In the genomic region with DNA sequence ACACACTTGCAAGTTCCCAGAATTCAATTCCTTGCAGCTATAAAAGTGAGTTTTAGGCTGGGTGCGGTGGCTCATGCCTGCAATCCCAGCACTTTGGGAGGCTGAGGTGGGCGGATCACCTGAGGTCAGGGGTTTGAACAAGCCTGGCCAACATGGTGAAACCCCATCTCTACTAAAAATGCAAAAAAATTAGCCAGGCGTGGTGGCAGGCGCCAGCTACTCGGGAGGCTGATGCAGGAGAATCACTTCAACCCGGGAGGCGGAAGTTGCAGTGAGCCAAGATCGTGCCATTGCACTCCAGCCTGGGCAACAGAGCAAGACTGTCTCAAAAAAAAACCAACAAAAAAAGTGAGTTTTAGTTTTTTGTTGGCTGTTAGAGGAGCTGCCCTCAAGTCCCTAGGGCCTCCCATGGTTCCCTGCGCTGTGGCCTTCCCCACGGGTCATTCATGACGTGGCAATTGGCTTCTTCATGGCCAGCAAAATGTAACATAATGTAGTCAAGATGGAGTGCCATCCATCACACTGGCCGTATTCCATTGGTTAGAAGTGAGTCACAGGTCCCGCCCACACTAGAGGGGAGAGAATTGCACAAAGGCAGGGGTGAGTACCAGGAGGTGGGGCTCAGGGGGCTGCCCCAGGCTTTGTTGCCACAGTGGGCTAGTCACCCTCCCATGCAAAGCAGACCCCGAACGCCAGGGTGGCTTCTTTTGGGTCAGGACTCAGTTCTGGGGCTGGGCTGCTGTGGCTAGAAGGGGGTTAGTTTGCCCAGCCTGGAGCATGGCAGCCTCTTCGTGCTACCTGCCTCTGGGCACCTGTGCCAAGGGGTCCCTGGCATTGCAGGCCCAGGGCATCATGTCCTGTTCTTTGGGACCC, we compare ENCODE assay signal across 20 cellular contexts. TPM values are rescaled to one million over a fixed set of nuclear protein-coding genes. Genes with fewer than 3 reads are reported as not detected.
DNase-seq lines count a peak whose midpoint lies in the region; ATAC-seq lines count a peak whose summit lies in the region.
"Had no signal": no experiment of that assay in that cellular context is flagged by ENCODE, and none has a peak within 500 bp of the region (broad histone marks: within the 10 kb centered on the region; RNA-seq: fewer than 3 reads in every experiment).

No MANE protein-coding gene starts in this region.

- intact Hi-C loops in posterior vena cava (cut with DNase I): no loop called here

- no peak overlapping the region for H3K27ac Mint-ChIP-seq in naive thymus-derived CD8-positive, alpha-beta T cell
- H3K27ac Mint-ChIP-seq: activated CD4-positive, alpha-beta memory T cell treated with anti-CD3 and anti-CD28 coated beads, Interleukin-2, amount 10 ng/mL, durations not matched to agents 7 days and 5 days; activated naive CD4-positive, alpha-beta T cell treated with anti-CD3 and anti-CD28 coated beads for 36 hours; CD4-positive, CD25-positive, alpha-beta regulatory T cell had no signal

- peaks cover 0 to 4% (median 0%) of the 10 kb centered on the region in 3 donors for H3K36me3 Mint-ChIP-seq in naive thymus-derived CD8-positive, alpha-beta T cell

- H3K4me1 Mint-ChIP-seq in naive thymus-derived CD8-positive, alpha-beta T cell: peaks cover 9 to 11% (median 10%) of the 10 kb centered on the region in 4 donors

- H3K4me3 Mint-ChIP-seq in naive thymus-derived CD8-positive, alpha-beta T cell: no peak overlapping the region
- H3K4me3 Mint-ChIP-seq: activated CD4-positive, alpha-beta memory T cell treated with anti-CD3 and anti-CD28 coated beads, Interleukin-2, amount 10 ng/mL, durations not matched to agents 7 days and 5 days; activated naive CD4-positive, alpha-beta T cell treated with anti-CD3 and anti-CD28 coated beads for 36 hours; CD4-positive, CD25-positive, alpha-beta regulatory T cell had no signal

- H3K9me3 Mint-ChIP-seq in naive thymus-derived CD8-positive, alpha-beta T cell: no peaks in the 10 kb centered on the region
- H3K9me3 Mint-ChIP-seq: activated CD4-positive, alpha-beta memory T cell treated with anti-CD3 and anti-CD28 coated beads, Interleukin-2, amount 10 ng/mL, durations not matched to agents 7 days and 5 days; activated naive CD4-positive, alpha-beta T cell treated with anti-CD3 and anti-CD28 coated beads for 36 hours; CD4-positive, CD25-positive, alpha-beta regulatory T cell had no signal

- peak; percentile 28 for ATAC-seq in GM18868 (IDR thresholded peaks at IDR 0.05; ENCODE audit: unreplicated experiment)
- peak; percentile 41 for ATAC-seq in HG02588 (IDR thresholded peaks at IDR 0.05; ENCODE audit: unreplicated experiment)
- ATAC-seq in GM21515 (IDR thresholded peaks at IDR 0.05; ENCODE audit: unreplicated experiment): no peak
- ATAC-seq in naive thymus-derived CD8-positive, alpha-beta T cell: no peak
- ATAC-seq: Right ventricle myocardium inferior, sciatic nerve had no signal

- POLR2A ChIA-PET in naive thymus-derived CD8-positive, alpha-beta T cell (lab: Charles Lee): no interaction called here

- H3K27me3 Mint-ChIP-seq in naive thymus-derived CD8-positive, alpha-beta T cell: peaks cover 0 to 4% (median 0%) of the 10 kb centered on the region in 5 donors
- H3K27me3 Mint-ChIP-seq: activated CD4-positive, alpha-beta memory T cell treated with anti-CD3 and anti-CD28 coated beads, Interleukin-2, amount 10 ng/mL, durations not matched to agents 7 days and 5 days had no signal

- peak; percentile 27 for DNase-seq in RKO (ENCODE audit: low spot score)
- peak; percentile 69 for DNase-seq in posterior vena cava (ENCODE audit: low spot score)
- no peak for DNase-seq in DMS53 (lab: John Stamatoyannopoulos, UW)
- no peak for DNase-seq in naive thymus-derived CD8-positive, alpha-beta T cell
- DNase-seq: activated CD4-positive, alpha-beta memory T cell treated with anti-CD3 and anti-CD28 coated beads, Interleukin-2, amount 10 ng/mL, durations not matched to agents 7 days and 5 days; activated naive CD4-positive, alpha-beta T cell treated with anti-CD3 and anti-CD28 coated beads for 36 hours; CD4-positive, CD25-positive, alpha-beta regulatory T cell; effector CD8-positive, alpha-beta T cell; MG63; NCI-H2081; NCI-H82; stimulated activated CD4-positive, alpha-beta T cell treated with anti-CD3 and anti-CD28 coated beads, Interleukin-4, amount 100 ng/mL, for 4 hours; stimulated activated naive CD4-positive, alpha-beta T cell; T1000 had no signal

RNA-seq across cellular contexts. Expression of gene INHBB, which starts 37.7 kb away (rescaled TPM):
- total RNA-seq in posterior vena cava: 1 to 10 TPM; 5.8 to 9.9 TPM
- total RNA-seq in naive thymus-derived CD8-positive, alpha-beta T cell: not detected
- polyA plus RNA-seq in naive thymus-derived CD8-positive, alpha-beta T cell: not detected
- total RNA-seq: activated CD4-positive, alpha-beta memory T cell treated with anti-CD3 and anti-CD28 coated beads, Interleukin-2, amount 10 ng/mL, durations not matched to agents 7 days and 5 days; activated naive CD4-positive, alpha-beta T cell treated with anti-CD3 and anti-CD28 coated beads for 36 hours; CD4-positive, CD25-positive, alpha-beta regulatory T cell had no signal
- polyA plus RNA-seq: CD4-positive, CD25-positive, alpha-beta regulatory T cell; neural cell had no signal

RNA-seq across cellular contexts. Expression of gene RALB, which starts 55.6 kb away (rescaled TPM):
- total RNA-seq in posterior vena cava: 10 to 100 TPM; 42.5 to 55.0 TPM
- total RNA-seq in naive thymus-derived CD8-positive, alpha-beta T cell: 10 to 100 TPM; 12.3 to 13.8 TPM
- 10 to 100 TPM; 17.6 to 25.8 (median 19.1) TPM for polyA plus RNA-seq in naive thymus-derived CD8-positive, alpha-beta T cell

Comparison
In these comparisons a context has a peak if more than half of its experiments do, and no peak if none do; other contexts are left out.
1. ATAC-seq: peak in GM18868 (single experiment) and HG02588 (single experiment); none in GM21515 (single experiment) and naive thymus-derived CD8-positive, alpha-beta T cell (0 of 2).
2. DNase-seq: peak in RKO (single experiment) and posterior vena cava (single experiment); none in DMS53 (single experiment) and naive thymus-derived CD8-positive, alpha-beta T cell (0 of 10).
3. RNA of gene INHBB, which starts 37.7 kb away (total RNA-seq): 5.8 to 9.9 TPM in posterior vena cava; not detected in naive thymus-derived CD8-positive, alpha-beta T cell; every median in the first group is over 4 times any median in the second.